Comparison of ENCODE assay signal across 9 cellular contexts in the genomic region with DNA sequence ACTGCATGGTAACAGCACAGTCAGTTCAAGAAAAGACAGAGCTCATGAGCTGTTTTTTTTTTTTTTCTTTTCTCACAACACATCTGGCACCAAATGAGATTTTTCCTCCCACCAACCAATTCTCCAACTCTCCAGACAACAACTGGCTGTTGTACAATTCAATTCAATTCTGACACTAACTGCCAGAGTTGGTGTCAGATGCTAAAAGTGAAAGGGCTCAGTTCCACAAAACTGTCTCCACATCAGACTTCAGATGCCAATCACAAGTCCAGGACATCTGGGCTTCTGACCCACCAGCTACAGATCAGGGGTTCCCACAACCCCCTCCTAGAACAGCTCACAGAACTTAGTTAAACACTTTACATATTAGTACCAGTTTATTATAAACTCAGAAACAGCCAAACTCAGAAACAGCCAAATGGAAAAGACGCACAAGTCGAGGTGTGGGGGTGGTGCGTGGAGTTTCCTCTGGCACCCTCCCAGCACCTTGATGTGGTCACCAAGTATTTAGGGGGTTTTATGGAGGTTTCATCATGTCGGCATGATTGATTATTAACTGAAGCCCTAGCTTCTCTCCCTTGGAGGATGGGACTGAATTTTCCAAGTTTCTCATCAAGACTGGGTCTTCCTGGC. TPM values are rescaled to one million over a fixed set of nuclear protein-coding genes. Genes with fewer than 3 reads are reported as not detected.
DNase-seq lines count a peak whose midpoint lies in the region; ATAC-seq and TF ChIP-seq lines count a peak whose summit lies in the region.
"Had no signal": no experiment of that assay in that cellular context is flagged by ENCODE, and none has a peak within 500 bp of the region (broad histone marks: within the 10 kb centered on the region; RNA-seq: fewer than 3 reads in every experiment).

No MANE protein-coding gene starts in this region.

- WGBS in mammary epithelial cell (ENCODE audit: low coverage, missing lambda C conversion rate), result 21% methylated on average over 4 of the region's 4 CpGs

- no peak overlapping the region for H3K4me2 ChIP-seq in mammary epithelial cell (ENCODE audit: insufficient read depth, low read depth, low read length)

- CTCF ChIA-PET in mammary epithelial cell (lab: Charles Lee; ENCODE audit: low non-redundant PET), result interaction anchor here (0.6 kb wide), 1 partner anchor 797 kb away, joined by 5 read pairs; no protein-coding TSS in a partner anchor

- DNase-seq in GM06990 (ENCODE audit: extremely low read depth, insufficient read length) (peak; percentile 55), kidney glomerular epithelial cell (lab: John Stamatoyannopoulos, UW) (peak; percentile 42), occipital lobe (lab: John Stamatoyannopoulos, UW) (no peak), NCI-H2107 (lab: John Stamatoyannopoulos, UW) (no peak), mammary epithelial cell (no peak), foreskin keratinocyte (no peak)
- DNase-seq in activated CD4-positive, alpha-beta T cell treated with anti-CD3 and anti-CD28 coated beads for 24 hours (ENCODE audit: low read depth in 2 of 2), result peak; percentile 64 to 70

- no TSS peak for BruUV-seq in mammary epithelial cell (replicated peaks; lab: Mats Ljungman, UMichigan)

- dilution Hi-C loops in mammary epithelial cell (cut with HindIII; ENCODE audit: low sequenced_read_pairs), result no loop called here

- H3K36me3 ChIP-seq in GM06990 (ENCODE audit: control insufficient read depth, insufficient read depth, low read length), result no peaks in the 10 kb centered on the region
- H3K36me3 ChIP-seq in mammary epithelial cell (ENCODE audit: insufficient read depth, low read length), result no peaks in the 10 kb centered on the region

- H2AFZ ChIP-seq in mammary epithelial cell (ENCODE audit: low read depth, low read length), result no peak overlapping the region

- H4K20me1 ChIP-seq in mammary epithelial cell (ENCODE audit: insufficient read depth, low read length), result no peaks in the 10 kb centered on the region

- peak; percentile 87 for ATAC-seq in HG02623 (IDR thresholded peaks at IDR 0.05; ENCODE audit: unreplicated experiment)
- ATAC-seq in foreskin keratinocyte, result no peak

- no peak overlapping the region for H3K4me3 ChIP-seq in GM06990 (replicated peaks; ENCODE audit: low read depth, low read length)
- no peak overlapping the region for H3K4me3 ChIP-seq in mammary epithelial cell (replicated peaks in 1 of 3; ENCODE audit: insufficient read depth in 1 of 3, low read depth in 2 of 3, low read length in 3 of 3)

- intact Hi-C loops in mammary epithelial cell (cut with micrococcal nuclease), result loop anchor here (5.0 kb wide), 1 partner anchor 331 kb away; no protein-coding TSS in a partner anchor

- H3K4me1 ChIP-seq in mammary epithelial cell (ENCODE audit: insufficient read depth, low read length), result no peaks in the 10 kb centered on the region
- no peaks in the 10 kb centered on the region for H3K4me1 ChIP-seq in foreskin keratinocyte

- no peaks in the 10 kb centered on the region for H3K79me2 ChIP-seq in mammary epithelial cell (ENCODE audit: insufficient read depth, low read length)

- TF ChIP-seq CTCF in GM06990 (IDR thresholded peaks at IDR 0.05; ENCODE audit: insufficient read depth, low read length, poor library complexity, severe bottlenecking) (no peak), mammary epithelial cell (conservative IDR thresholded peaks at IDR 0.05 in 1 of 2, IDR thresholded peaks at IDR 0.05 in 1 of 2; ENCODE audit: extremely low read depth in 1 of 2, insufficient read depth in 1 of 2, low read depth in 1 of 2, low read length in 2 of 2) (no peak), foreskin keratinocyte (conservative IDR thresholded peaks at IDR 0.05) (no peak)

- H3K9ac ChIP-seq in mammary epithelial cell (ENCODE audit: insufficient read depth, low read length), result no peak overlapping the region

- in situ Hi-C loops in mammary epithelial cell (cut with MboI; ENCODE audit: low sequenced_read_pairs in 2 of 2), result loop anchor here in 1 of 2 donors (25.0 kb wide), 1 partner anchor 806 kb away; no protein-coding TSS in a partner anchor

- H3K9me3 ChIP-seq in mammary epithelial cell (replicated peaks; ENCODE audit: insufficient read depth, low read length), result no peaks in the 10 kb centered on the region

- H3K27ac ChIP-seq in mammary epithelial cell (ENCODE audit: insufficient read depth, low read depth, low read length), result no peak overlapping the region
- H3K27ac ChIP-seq in foreskin keratinocyte, result no peak overlapping the region
- H3K27ac ChIP-seq: VCaP had no signal

- no peaks in the 10 kb centered on the region for H3K27me3 ChIP-seq in GM06990 (replicated peaks; ENCODE audit: control insufficient read depth, insufficient read depth, low read length)
- no peaks in the 10 kb centered on the region for H3K27me3 ChIP-seq in mammary epithelial cell (ENCODE audit: insufficient read depth, low read length)
- no peaks in the 10 kb centered on the region for H3K27me3 ChIP-seq in foreskin keratinocyte

RNA-seq across cellular contexts. Expression of gene LRRC8D, which starts 39.2 kb away (rescaled TPM):
- 29.8 TPM for total RNA-seq in occipital lobe
- 10 to 100 TPM; 39.5 to 47.7 TPM for total RNA-seq in mammary epithelial cell
- 44.9 TPM for polyA plus RNA-seq in mammary epithelial cell
- 20.7 TPM for polyA minus RNA-seq in mammary epithelial cell
- total RNA-seq in foreskin keratinocyte, result 45.8 and 50.4 TPM in 2 replicates
- 14.2 and 20.4 TPM in 2 replicates for polyA plus RNA-seq in foreskin keratinocyte

Comparison
In these comparisons a context has a peak if more than half of its experiments do, and no peak if none do; other contexts are left out.
1. DNase-seq: peak in GM06990 (single experiment), activated CD4-positive, alpha-beta T cell treated with anti-CD3 and anti-CD28 coated beads for 24 hours (2 of 2) and kidney glomerular epithelial cell (single experiment); none in occipital lobe (single experiment), NCI-H2107 (single experiment), mammary epithelial cell (single experiment) and foreskin keratinocyte (0 of 2).